Comparison of ENCODE assay signal across 8 cellular contexts in genomic region chr9:21395778-21396717, GRCh38. TPM values are rescaled to one million over a fixed set of nuclear protein-coding genes. Genes with fewer than 3 reads are reported as not detected.
DNase-seq lines count a peak whose midpoint lies in the region; ATAC-seq and TF ChIP-seq lines count a peak whose summit lies in the region.

No MANE protein-coding gene starts in this region.

- POLR2A ChIA-PET in activated CD4-positive, alpha-beta memory T cell treated with anti-CD3 and anti-CD28 coated beads, Interleukin-2, amount 10 ng/mL, durations not matched to agents 7 days and 5 days (lab: Charles Lee): interaction anchor here (1.1 to 1.2 kb wide), 4 partner anchors 17 to 70 kb away, joined by 3 to 4 read pairs (median 4); partner anchors contain the start of gene KLHL9

- H3K27me3 ChIP-seq in effector memory CD4-positive, alpha-beta T cell (replicated peaks; ENCODE audit: control insufficient read depth, insufficient read depth, low read length, poor library complexity, severe bottlenecking): peaks cover 11% of the 10 kb centered on the region

- H3K9me3 ChIP-seq in effector memory CD4-positive, alpha-beta T cell (ENCODE audit: control insufficient read depth, low read length): no peaks in the 10 kb centered on the region
- no peaks in the 10 kb centered on the region for H3K9me3 ChIP-seq in mucosa of descending colon

- TF ChIP-seq CTCF in mucosa of descending colon (IDR thresholded peaks at IDR 0.05): peak; percentile 58

- intact Hi-C loops in mucosa of descending colon (cut with DNase I, micrococcal nuclease): no loop called here

- peaks cover 57% of the 10 kb centered on the region for H3K27me3 Mint-ChIP-seq in activated CD4-positive, alpha-beta memory T cell treated with anti-CD3 and anti-CD28 coated beads, Interleukin-2, amount 10 ng/mL, durations not matched to agents 7 days and 5 days

- peak; percentile 71 for ATAC-seq in GM21526 (IDR thresholded peaks at IDR 0.05; ENCODE audit: low FRiP score, unreplicated experiment)
- ATAC-seq in mucosa of descending colon: peak; percentile 62

- H3K4me3 ChIP-seq in effector memory CD4-positive, alpha-beta T cell (ENCODE audit: insufficient read depth, low read depth, low read length, poor library complexity, severe bottlenecking): peak overlapping the region; percentile 39
- H3K4me3 ChIP-seq in mucosa of descending colon: no peak overlapping the region

- CTCF ChIA-PET in activated CD4-positive, alpha-beta memory T cell treated with anti-CD3 and anti-CD28 coated beads, Interleukin-2, amount 10 ng/mL, durations not matched to agents 7 days and 5 days (lab: Charles Lee): interaction anchor here (0.7 to 3.9 kb wide), 38 partner anchors 8 to 243 kb away, joined by 3 to 45 read pairs (median 4); partner anchors contain the start of gene IFNA8

- DNase-seq in EL (peak; percentile 27), LHCN-M2 (ENCODE audit: low read depth) (peak; percentile 13), mucosa of descending colon (peak; percentile 53 to 72 (median 56)), NCI-H2029 treated with DMSO at 0.1 percent for 48 hours (lab: John Stamatoyannopoulos, UW) (no peak)
- peak; percentile 56 for DNase-seq in activated CD4-positive, alpha-beta memory T cell treated with anti-CD3 and anti-CD28 coated beads, Interleukin-2, amount 10 ng/mL, durations not matched to agents 7 days and 5 days
- peak; percentile 12 to 34 (median 26) for DNase-seq in effector memory CD4-positive, alpha-beta T cell
- peak; percentile 16 to 34 for DNase-seq in stimulated activated CD8-positive, alpha-beta memory T cell treated with anti-CD3 and anti-CD28 coated beads, Interleukin-4, amount 100 ng/mL, for 4 hours (ENCODE audit: low read depth in 2 of 2, low spot score in 1 of 2)

- H3K27ac ChIP-seq in effector memory CD4-positive, alpha-beta T cell (ENCODE audit: insufficient read depth, low read length, poor library complexity, severe bottlenecking): no peak overlapping the region

- H3K36me3 Mint-ChIP-seq in activated CD4-positive, alpha-beta memory T cell treated with anti-CD3 and anti-CD28 coated beads, Interleukin-2, amount 10 ng/mL, durations not matched to agents 7 days and 5 days (ENCODE audit: low read depth): no peaks in the 10 kb centered on the region

- peak overlapping the region; percentile 45 for H3K4me3 Mint-ChIP-seq in activated CD4-positive, alpha-beta memory T cell treated with anti-CD3 and anti-CD28 coated beads, Interleukin-2, amount 10 ng/mL, durations not matched to agents 7 days and 5 days

- peaks cover 4% of the 10 kb centered on the region for H3K4me1 ChIP-seq in effector memory CD4-positive, alpha-beta T cell (ENCODE audit: control insufficient read depth, insufficient read depth, low read length, poor library complexity, severe bottlenecking)
- no peaks in the 10 kb centered on the region for H3K4me1 ChIP-seq in mucosa of descending colon (ENCODE audit: low read depth)

- no peaks in the 10 kb centered on the region for H3K9me3 Mint-ChIP-seq in activated CD4-positive, alpha-beta memory T cell treated with anti-CD3 and anti-CD28 coated beads, Interleukin-2, amount 10 ng/mL, durations not matched to agents 7 days and 5 days

- peaks cover 5% of the 10 kb centered on the region for H3K4me1 Mint-ChIP-seq in activated CD4-positive, alpha-beta memory T cell treated with anti-CD3 and anti-CD28 coated beads, Interleukin-2, amount 10 ng/mL, durations not matched to agents 7 days and 5 days

- H3K36me3 ChIP-seq in effector memory CD4-positive, alpha-beta T cell (ENCODE audit: control insufficient read depth, insufficient read depth, low read length): no peaks in the 10 kb centered on the region
- no peaks in the 10 kb centered on the region for H3K36me3 ChIP-seq in mucosa of descending colon (ENCODE audit: low read depth)

- no peak overlapping the region for H3K27ac Mint-ChIP-seq in activated CD4-positive, alpha-beta memory T cell treated with anti-CD3 and anti-CD28 coated beads, Interleukin-2, amount 10 ng/mL, durations not matched to agents 7 days and 5 days

RNA-seq across cellular contexts. Expression of gene IFNA2, which starts 10.8 kb away (rescaled TPM):
- total RNA-seq in LHCN-M2 (2014; rRNA removed): not detected in 2 replicates
- polyA plus RNA-seq in LHCN-M2 (2012): not detected
- not detected for total RNA-seq in activated CD4-positive, alpha-beta memory T cell treated with anti-CD3 and anti-CD28 coated beads, Interleukin-2, amount 10 ng/mL, durations not matched to agents 7 days and 5 days
- total RNA-seq in mucosa of descending colon: not detected

RNA-seq across cellular contexts. Expression of gene IFNA8, which starts 12.9 kb away (rescaled TPM):
- total RNA-seq in LHCN-M2 (2014; rRNA removed) (not detected in 2 replicates), mucosa of descending colon (not detected)
- polyA plus RNA-seq in LHCN-M2 (2012): not detected
- not detected for total RNA-seq in activated CD4-positive, alpha-beta memory T cell treated with anti-CD3 and anti-CD28 coated beads, Interleukin-2, amount 10 ng/mL, durations not matched to agents 7 days and 5 days

RNA-seq across cellular contexts. Expression of gene IFNA13, which starts 28.2 kb away (rescaled TPM):
- total RNA-seq in LHCN-M2 (2014; rRNA removed) (not detected in 2 replicates), mucosa of descending colon (not detected)
- not detected for polyA plus RNA-seq in LHCN-M2 (2012)
- not detected for total RNA-seq in activated CD4-positive, alpha-beta memory T cell treated with anti-CD3 and anti-CD28 coated beads, Interleukin-2, amount 10 ng/mL, durations not matched to agents 7 days and 5 days

RNA-seq across cellular contexts. Expression of gene IFNA1, which starts 44.2 kb away (rescaled TPM):
- not detected in 2 replicates for total RNA-seq in LHCN-M2 (2014; rRNA removed)
- polyA plus RNA-seq in LHCN-M2 (2012): not detected
- total RNA-seq in activated CD4-positive, alpha-beta memory T cell treated with anti-CD3 and anti-CD28 coated beads, Interleukin-2, amount 10 ng/mL, durations not matched to agents 7 days and 5 days: not detected
- not detected for total RNA-seq in mucosa of descending colon

RNA-seq across cellular contexts. Expression of gene IFNA6, which starts 45.4 kb away (rescaled TPM):
- total RNA-seq in LHCN-M2 (2014; rRNA removed) (not detected in 2 replicates), mucosa of descending colon (not detected)
- not detected for polyA plus RNA-seq in LHCN-M2 (2012)
- total RNA-seq in activated CD4-positive, alpha-beta memory T cell treated with anti-CD3 and anti-CD28 coated beads, Interleukin-2, amount 10 ng/mL, durations not matched to agents 7 days and 5 days: not detected
